In the genomic region with DNA sequence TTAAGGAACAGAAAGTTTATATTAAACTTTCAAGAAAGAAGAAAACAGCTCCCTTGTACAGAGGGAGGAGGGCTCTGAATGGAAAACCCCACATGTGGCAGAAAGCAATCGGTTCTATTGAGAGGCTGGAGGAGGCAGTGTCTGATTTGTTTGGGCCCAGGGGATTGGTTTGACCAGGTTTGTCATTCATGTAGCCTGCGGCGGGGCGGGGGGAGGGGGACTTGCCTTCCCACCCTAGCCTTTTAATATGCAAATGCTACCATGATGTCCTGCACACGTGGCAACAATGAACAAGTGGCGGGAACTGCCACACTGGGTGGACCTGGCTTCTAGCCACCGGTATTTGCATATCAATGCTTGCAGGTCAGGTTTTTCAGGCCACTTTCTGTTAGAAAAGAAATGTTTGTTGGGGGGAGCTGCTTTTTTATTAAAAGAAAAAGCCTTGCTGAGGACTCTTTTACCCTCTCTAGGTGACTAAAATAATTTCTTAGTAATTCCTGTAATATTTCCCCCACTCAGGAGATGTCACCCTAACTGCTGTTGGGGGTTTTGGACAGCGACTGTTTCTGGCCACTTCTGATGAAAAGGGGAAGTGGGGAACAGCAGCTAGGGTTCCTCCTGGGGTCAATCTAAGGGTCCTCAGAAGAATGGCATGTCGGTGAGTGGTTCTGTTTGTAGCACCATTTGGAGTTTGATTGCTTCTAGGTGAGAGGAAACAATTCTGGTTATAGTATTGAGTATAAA, we compare ENCODE assay signal across 20 cellular contexts.
DNase-seq lines count a peak whose midpoint lies in the region; ATAC-seq and TF ChIP-seq lines count a peak whose summit lies in the region.
"Had no signal": no experiment of that assay in that cellular context is flagged by ENCODE, and none has a peak within 500 bp of the region (broad histone marks: within the 10 kb centered on the region; RNA-seq: fewer than 3 reads in every experiment).

No MANE protein-coding gene starts in this region.

- H3K27ac ChIP-seq in H9 (ENCODE audit: insufficient read length, low read depth, low read length), result peak overlapping the region; percentile 22
- H3K27ac ChIP-seq: heart left ventricle, SJSA1 had no signal

- no peak overlapping the region for H2BK15ac ChIP-seq in H9 (ENCODE audit: low read depth, low read length)

- no peak overlapping the region for H3K4me3 ChIP-seq in neuron (ENCODE audit: low read length)
- H3K4me3 ChIP-seq: heart left ventricle, SJSA1 had no signal

- H2BK5ac ChIP-seq in H9 (ENCODE audit: insufficient read length, low read length), result no peak overlapping the region

- H3K56ac ChIP-seq in H9 (ENCODE audit: insufficient read length, low read depth, low read length), result no peak overlapping the region

- no peak overlapping the region for H3K23ac ChIP-seq in H9 (ENCODE audit: insufficient read length, low read depth, low read length)

- H3K27me3 ChIP-seq in H9 (ENCODE audit: insufficient read depth, low read length), result no peaks in the 10 kb centered on the region
- no peaks in the 10 kb centered on the region for H3K27me3 ChIP-seq in neuron (ENCODE audit: insufficient read depth, low read length)
- H3K27me3 ChIP-seq: heart left ventricle, SJSA1 had no signal

- no peak overlapping the region; the same call in 1 of the 2 replicates for H3K4ac ChIP-seq in H9 (ENCODE audit: low read depth, low read length)

- no peak overlapping the region for H4K8ac ChIP-seq in H9 (replicated peaks; ENCODE audit: insufficient read length, low read depth, low read length)

- H3K4me2 ChIP-seq in H9 (ENCODE audit: insufficient read depth, insufficient read length, low read length), result no peak overlapping the region

- H2AFZ ChIP-seq in H9 (ENCODE audit: low read length) (no peak overlapping the region), neuron (ENCODE audit: low read depth, low read length) (peak overlapping the region; percentile 53)

- no peaks in the 10 kb centered on the region for H3K79me2 ChIP-seq in H9 (ENCODE audit: insufficient read depth, low read length)

- no peak overlapping the region for H2BK12ac ChIP-seq in H9 (ENCODE audit: insufficient read length, low read depth, low read length)

- no peaks in the 10 kb centered on the region for H3K36me3 ChIP-seq in neuron (ENCODE audit: insufficient read depth, low read length)
- H3K36me3 ChIP-seq: heart left ventricle, SJSA1 had no signal

- H3T11ph ChIP-seq in H9 (ENCODE audit: low read length), result no peak overlapping the region

- no peaks in the 10 kb centered on the region for H3K79me1 ChIP-seq in H9 (ENCODE audit: insufficient read depth, low read depth, low read length, poor library complexity, severe bottlenecking)

- H3K9me3 Mint-ChIP-seq in H9, result peaks cover 5 to 6% of the 10 kb centered on the region in 2 experiments; a peak in 4 of 5 replicates

- H4K5ac ChIP-seq in H9 (ENCODE audit: insufficient read length, low read depth, low read length), result no peak overlapping the region

- H3K9me3 ChIP-seq in H9 (ENCODE audit: control insufficient read depth, low read depth, low read length) (no peaks in the 10 kb centered on the region), neuron (ENCODE audit: low read length) (no peaks in the 10 kb centered on the region)
- H3K9me3 ChIP-seq: SJSA1 had no signal

- peak overlapping the region; percentile 66 for H3K18ac ChIP-seq in H9 (ENCODE audit: insufficient read length, low read depth, low read length)

- peaks cover 5 to 29% (median 13%) of the 10 kb centered on the region in 3 experiments for H3K36me3 Mint-ChIP-seq in H9 (ENCODE audit: insufficient read depth in 1 of 3, low read depth in 3 of 3)
- H3K36me3 Mint-ChIP-seq: CD8-positive, alpha-beta T cell had no signal

- H3K27ac Mint-ChIP-seq in H9, result peak overlapping the region; percentile 69 to 87 (median 72); a peak in 5 of 7 replicates
- H3K27ac Mint-ChIP-seq: activated CD8-positive, alpha-beta T cell treated with anti-CD3 and anti-CD28 coated beads, Interleukin-2, amount 10 ng/mL, durations not matched to agents 7 days and 5 days; CD8-positive, alpha-beta T cell; dendritic cell treated with granulocyte-macrophage colony-stimulating factor and Interleukin-4, amounts not matched to agents 40 ng/mL and 50 ng/mL, for 4 days had no signal

- no peaks in the 10 kb centered on the region for H3K23me2 ChIP-seq in H9 (ENCODE audit: insufficient read length, low read depth, low read length, poor library complexity, severe bottlenecking)

- H3K27me3 Mint-ChIP-seq in H9 (ENCODE audit: low read depth), result peaks cover under 1% of the 10 kb centered on the region; the same call in 1 of the 2 replicates
- H3K27me3 Mint-ChIP-seq: dendritic cell treated with granulocyte-macrophage colony-stimulating factor and Interleukin-4, amounts not matched to agents 40 ng/mL and 50 ng/mL, for 4 days had no signal

- peak overlapping the region; percentile 12 for H2BK20ac ChIP-seq in H9 (ENCODE audit: low read depth, low read length, poor library complexity, severe bottlenecking)

- peak; percentile 97 for DNase-seq in H9
- DNase-seq in NCI-H1048 (lab: John Stamatoyannopoulos, UW), result peak; percentile 98
- DNase-seq in ecto neural progenitor cell (ENCODE audit: low spot score), result peak; percentile 48
- no peak for DNase-seq in NK-92 treated with Interleukin-12 subunit alpha and Interleukin-12 subunit beta, amount 100 ng/mL, for 24 hours (lab: John Stamatoyannopoulos, UW)
- no peak for DNase-seq in GM13976 (ENCODE audit: low spot score)
- DNase-seq: activated CD8-positive, alpha-beta T cell treated with anti-CD3 and anti-CD28 coated beads, Interleukin-2, amount 10 ng/mL, durations not matched to agents 7 days and 5 days; activated T-cell treated with anti-CD3 and anti-CD28 coated beads, Interleukin-2, amount 50 U/mL, for 1 hour; CD8-positive, alpha-beta T cell; DND-41; heart left ventricle; kidney glomerular epithelial cell; NCI-H1417; NCI-H2107; NCI-H69; occipital lobe; trophoblast cell had no signal

- H4K20me1 ChIP-seq in H9 (ENCODE audit: control insufficient read depth, insufficient read depth, insufficient read length), result no peaks in the 10 kb centered on the region

- in situ Hi-C loops in GM13976 (cut with MboI; ENCODE audit: low sequenced_read_pairs, unreplicated experiment), result no loop called here

- no peak overlapping the region for H2AK5ac ChIP-seq in H9 (ENCODE audit: insufficient read length, low read length)

- H3K4me1 ChIP-seq in H9 (ENCODE audit: insufficient read depth, low read length) (peaks cover 4% of the 10 kb centered on the region), neuron (ENCODE audit: insufficient read depth, low read length) (peaks cover 11% of the 10 kb centered on the region)
- H3K4me1 ChIP-seq: heart left ventricle, SJSA1 had no signal

- H3K9ac ChIP-seq in H9 (ENCODE audit: extremely low read depth, insufficient read length, low read length), result no peak overlapping the region

- H4K91ac ChIP-seq in H9 (ENCODE audit: insufficient read length, low read depth, low read length), result no peak overlapping the region

- no CpG with 5 or more reads among the region's 9 CpGs for WGBS in H9 (ENCODE audit: extremely low coverage, insufficient read length, low lambda C conversion rate)

- ATAC-seq in HG03378 (IDR thresholded peaks at IDR 0.05; ENCODE audit: unreplicated experiment), result no peak
- ATAC-seq: activated CD8-positive, alpha-beta T cell treated with anti-CD3 and anti-CD28 coated beads, Interleukin-2, amount 10 ng/mL, durations not matched to agents 7 days and 5 days; CD8-positive, alpha-beta T cell; heart left ventricle had no signal

- peak overlapping the region; percentile 19 for H2BK120ac ChIP-seq in H9 (ENCODE audit: low read depth, low read length, poor library complexity, severe bottlenecking)

- H3K14ac ChIP-seq in H9 (ENCODE audit: insufficient read depth, low read length), result no peak overlapping the region

- peaks cover 23 to 29% of the 10 kb centered on the region in 2 experiments for H3K4me1 Mint-ChIP-seq in H9

- TF ChIP-seq CTCF in H9 (conservative IDR thresholded peaks at IDR 0.05) (no peak), GM13976 (IDR thresholded peaks at IDR 0.05; ENCODE audit: borderline replicate concordance, control extremely low read depth, extremely low read depth, insufficient read depth, missing control alignments) (no peak)

- peak overlapping the region in 1 of 2 experiments; percentile 29; a peak in 1 of 5 replicates for H3K4me3 Mint-ChIP-seq in H9
- H3K4me3 Mint-ChIP-seq: activated CD8-positive, alpha-beta T cell treated with anti-CD3 and anti-CD28 coated beads, Interleukin-2, amount 10 ng/mL, durations not matched to agents 7 days and 5 days; CD8-positive, alpha-beta T cell; dendritic cell treated with granulocyte-macrophage colony-stimulating factor and Interleukin-4, amounts not matched to agents 40 ng/mL and 50 ng/mL, for 4 days had no signal

Comparison
In these comparisons a context has a peak if more than half of its experiments do, and no peak if none do; other contexts are left out.
1. DNase-seq: peak in H9 (single experiment), NCI-H1048 (single experiment) and ecto neural progenitor cell (single experiment); none in NK-92 treated with Interleukin-12 subunit alpha and Interleukin-12 subunit beta, amount 100 ng/mL, for 24 hours (single experiment) and GM13976 (single experiment).